Comparison of ENCODE assay signal across 26 cellular contexts in the genomic region with DNA sequence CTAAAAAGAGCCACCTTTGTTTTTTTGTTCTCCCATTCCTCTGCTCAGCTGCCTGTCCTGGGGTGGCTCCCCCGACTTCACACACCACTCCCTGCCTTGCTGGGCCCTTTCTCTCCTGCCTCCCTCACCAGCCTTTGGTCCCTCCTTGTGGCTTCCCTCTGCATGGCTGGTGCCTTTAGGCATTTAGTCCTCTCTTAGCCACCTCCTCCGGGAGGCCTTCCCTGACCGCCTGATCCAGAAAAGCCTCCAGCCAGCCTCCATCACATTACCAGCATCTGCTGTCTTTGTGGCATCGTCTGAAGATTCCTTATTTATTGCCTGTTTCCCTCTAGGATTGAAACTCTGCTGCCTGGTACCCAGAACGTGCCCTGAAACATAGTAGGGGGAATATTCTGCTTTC. TPM values are rescaled to one million over a fixed set of nuclear protein-coding genes. Genes with fewer than 3 reads are reported as not detected.
"Had no signal": no experiment of that assay in that cellular context is flagged by ENCODE, and none has a peak within 500 bp of the region (broad histone marks: within the 10 kb centered on the region; RNA-seq: fewer than 3 reads in every experiment).

No MANE protein-coding gene starts in this region.

- H3K4me1 ChIP-seq: pancreas had no signal

- H3K9me3 Mint-ChIP-seq: endodermal cell, natural killer cell had no signal

- DNase-seq: effector CD8-positive, alpha-beta T cell; endodermal cell; foreskin fibroblast; gastrocnemius medialis; head of caudate nucleus; left ventricle myocardium superior; lower lobe of right lung; natural killer cell; occipital lobe; pancreas; right lobe of liver; small intestine; stimulated activated CD4-positive, alpha-beta T cell treated with anti-CD3 and anti-CD28 coated beads, Interleukin-12 subunit alpha, Interleukin-12 subunit beta, amount 100 ng/mL, for 4 hours; stimulated activated CD4-positive, alpha-beta T cell treated with anti-CD3 and anti-CD28 coated beads, Interleukin-1b, Interleukin-23, amount 100 ng/mL, for 48 hours; stimulated activated CD4-positive, alpha-beta T cell treated with anti-CD3 and anti-CD28 coated beads, Interleukin-4, amount 100 ng/mL, for 1 hour; stimulated activated CD8-positive, alpha-beta memory T cell treated with anti-CD3 and anti-CD28 coated beads, Interleukin-4, amount 100 ng/mL, for 48 hours; stimulated activated naive CD4-positive, alpha-beta T cell treated with Interleukin-2 at 50 U/mL for 16 hours; stomach; thyroid gland; upper lobe of left lung had no signal

- FAIRE-seq: colon, keratinocyte, pancreas, small intestine, urothelium cell line had no signal

- H3K4me3 ChIP-seq: gastrocnemius medialis, lower lobe of right lung, pancreas, right lobe of liver, stomach, thyroid gland, upper lobe of left lung had no signal

- H3K27ac ChIP-seq: epithelial cell of prostate, gastrocnemius medialis, lower lobe of right lung, pancreas, right lobe of liver, stomach, thyroid gland, upper lobe of left lung had no signal

- H3K27ac Mint-ChIP-seq: dendritic cell treated with granulocyte-macrophage colony-stimulating factor and Interleukin-4, amounts not matched to agents 40 ng/mL and 50 ng/mL, for 4 days; endodermal cell; natural killer cell had no signal

- H3K36me3 ChIP-seq: gastrocnemius medialis, lower lobe of right lung, pancreas, right lobe of liver, stomach, thyroid gland, upper lobe of left lung had no signal

- H3K36me3 Mint-ChIP-seq: natural killer cell had no signal

- H3K9me3 ChIP-seq: gastrocnemius medialis, lower lobe of right lung, pancreas, right lobe of liver, thyroid gland had no signal

- H3K4me3 Mint-ChIP-seq: dendritic cell treated with granulocyte-macrophage colony-stimulating factor and Interleukin-4, amounts not matched to agents 40 ng/mL and 50 ng/mL, for 4 days; endodermal cell; natural killer cell had no signal

- ATAC-seq: gastrocnemius medialis, left ventricle myocardium superior, lower lobe of right lung, natural killer cell, pancreas, right lobe of liver had no signal

- H3K27me3 ChIP-seq: pancreas, right lobe of liver had no signal

RNA-seq across cellular contexts. Expression of gene ACOT11, which starts 46.2 kb away (rescaled TPM):
- polyA plus RNA-seq: neural cell had no signal
